Comparison of ENCODE assay signal across 27 cellular contexts in the genomic region with DNA sequence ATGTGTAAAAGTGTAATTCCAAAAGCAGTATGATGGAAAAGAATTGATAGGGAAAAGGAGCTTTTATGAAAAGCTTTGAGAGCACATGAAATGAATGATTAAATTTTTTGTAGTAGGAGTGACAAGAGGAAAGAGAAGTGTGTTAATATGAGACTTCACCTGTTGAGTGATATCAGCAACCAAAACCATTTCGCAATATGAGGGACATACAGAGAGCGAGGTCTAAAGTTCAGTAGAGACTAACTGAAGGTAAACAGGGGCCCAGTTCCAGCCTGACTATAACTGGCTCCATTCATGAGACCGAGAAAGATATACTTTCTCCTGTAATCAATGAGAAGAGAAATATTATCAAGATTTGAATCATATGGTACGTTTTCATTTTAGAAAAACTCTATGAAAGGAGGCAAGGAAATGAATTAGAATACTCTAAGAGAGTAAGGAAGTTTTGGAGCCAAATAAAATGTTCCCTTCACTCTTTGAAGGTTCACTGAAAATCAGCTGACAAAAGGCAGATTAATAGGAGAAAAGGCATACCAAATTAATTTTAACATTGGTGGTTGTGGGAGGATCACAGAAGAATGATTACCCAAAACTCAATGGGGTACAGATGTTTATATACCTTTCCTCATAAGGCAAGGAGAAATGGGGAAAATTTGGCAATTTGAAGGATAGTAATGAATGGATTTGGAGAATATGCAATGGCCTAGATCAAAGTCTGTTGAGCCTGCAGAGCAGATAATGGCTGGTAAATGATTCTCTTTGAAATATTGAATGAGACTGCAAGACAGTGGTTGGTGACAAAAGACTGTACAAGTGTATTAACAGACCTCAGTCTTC.
"Had no signal": no experiment of that assay in that cellular context is flagged by ENCODE, and none has a peak within 500 bp of the region (broad histone marks: within the 10 kb centered on the region; RNA-seq: fewer than 3 reads in every experiment).

No MANE protein-coding gene starts in this region.

- H3K27ac ChIP-seq: epithelial cell of prostate, foreskin keratinocyte, gastroesophageal sphincter, heart left ventricle, psoas muscle, skin epidermis, thoracic aorta, tibial nerve, upper lobe of left lung had no signal

- H3K36me3 ChIP-seq: gastroesophageal sphincter, heart left ventricle, thoracic aorta, tibial nerve, upper lobe of left lung had no signal

- DNase-seq: effector CD8-positive, alpha-beta T cell; endodermal cell; foreskin keratinocyte; heart left ventricle; hippocampal formation; immature natural killer cell; islet precursor cell; kidney glomerular epithelial cell; left colon; mesenchymal stem cell; midbrain; naive thymus-derived CD8-positive, alpha-beta T cell; nephron progenitor cell; nucleus accumbens; posterior cingulate gyrus; psoas muscle; right cardiac atrium; stimulated activated CD4-positive, alpha-beta T cell treated with anti-CD3 and anti-CD28 coated beads, Interleukin-15, amount 100 ng/mL, for 24 hours; stimulated activated CD4-positive, alpha-beta T cell treated with anti-CD3 and anti-CD28 coated beads, Interleukin-2, amount 100 ng/mL, for 48 hours; stimulated activated naive B cell treated with anti-CD40 and anti-IgM and Interleukin-4, amounts not matched to agents 10 μg/mL and 1 μg/mL and 100 μg/mL, for 72 hours; upper lobe of left lung had no signal

- H3K4me3 ChIP-seq: gastroesophageal sphincter, heart left ventricle, psoas muscle, skin epidermis, thoracic aorta, tibial nerve, upper lobe of left lung had no signal

- FAIRE-seq: urothelium cell line had no signal

- H3K27me3 ChIP-seq: foreskin keratinocyte, gastroesophageal sphincter, heart left ventricle, tibial nerve, upper lobe of left lung had no signal

- H3K9me3 ChIP-seq: gastroesophageal sphincter, heart left ventricle, psoas muscle, thoracic aorta, tibial nerve, upper lobe of left lung had no signal

- H3K4me1 ChIP-seq: foreskin keratinocyte, gastroesophageal sphincter, heart left ventricle, psoas muscle, tibial nerve, upper lobe of left lung had no signal
